In genomic region chr14:93954516-93954830, GRCh38 we compare ENCODE assay signal across 13 cellular contexts. TPM values are rescaled to one million over a fixed set of nuclear protein-coding genes. Genes with fewer than 3 reads are reported as not detected.
A peak's percentile ranks its signal among the peaks of the same experiment; 100 is the strongest.
DNase-seq lines count a peak whose midpoint lies in the region; TF ChIP-seq lines count a peak whose summit lies in the region.
"Had no signal": no experiment of that assay in that cellular context is flagged by ENCODE, and none has a peak within 500 bp of the region (broad histone marks: within the 10 kb centered on the region; RNA-seq: fewer than 3 reads in every experiment).

No MANE protein-coding gene starts in this region.

- H4K20me1 ChIP-seq in DOHH2 (ENCODE audit: control insufficient read depth, insufficient read depth, low read depth, low read length) (no peaks in the 10 kb centered on the region), hepatocyte (ENCODE audit: insufficient read depth, poor library complexity, severe bottlenecking) (no peaks in the 10 kb centered on the region)

- H3K4me2 ChIP-seq in DOHH2 (ENCODE audit: low read length), result peak overlapping the region; percentile 97
- H3K4me2 ChIP-seq in hepatocyte, result no peak overlapping the region

- H3K4me3 ChIP-seq in DOHH2 (ENCODE audit: low read length) (peak overlapping the region; percentile 77), muscle layer of colon (ENCODE audit: low read depth in 1 of 2, low read length in 2 of 2) (no peak overlapping the region), hepatocyte (no peak overlapping the region), endodermal cell (ENCODE audit: low read length) (no peak overlapping the region)

- H3K27ac Mint-ChIP-seq in CD14-positive monocyte (peak overlapping the region; percentile 96 to 99 (median 98)), endodermal cell (no peak overlapping the region)
- peak overlapping the region; percentile 100 for H3K27ac Mint-ChIP-seq in activated T-helper 2 cell treated with anti-CD3 and anti-CD28 coated beads, Interferon-gamma antibody, Interleukin-2, Interleukin-4, amounts not matched to agents 10 μg/mL and 5 μg/mL and 100 μg/mL, durations not matched to agents 14 hours and 24 hours and 36 hours
- H3K27ac Mint-ChIP-seq: nephron had no signal

- H3K4me1 Mint-ChIP-seq in CD14-positive monocyte, result peaks cover 72% of the 10 kb centered on the region
- H3K4me1 Mint-ChIP-seq in activated T-helper 2 cell treated with anti-CD3 and anti-CD28 coated beads, Interferon-gamma antibody, Interleukin-2, Interleukin-4, amounts not matched to agents 10 μg/mL and 5 μg/mL and 100 μg/mL, durations not matched to agents 14 hours and 24 hours and 36 hours (ENCODE audit: low read depth), result peaks cover 81% of the 10 kb centered on the region
- peaks cover 19% of the 10 kb centered on the region for H3K4me1 Mint-ChIP-seq in endodermal cell

- H3K27ac ChIP-seq in DOHH2 (ENCODE audit: low read depth, low read length), result peak overlapping the region; percentile 98; the same call in 1 of the 2 replicates
- H3K27ac ChIP-seq in muscle layer of colon (ENCODE audit: low read depth, low read length), result peak overlapping the region; percentile 67
- H3K27ac ChIP-seq in hepatocyte, result no peak overlapping the region
- no peak overlapping the region for H3K27ac ChIP-seq in endodermal cell (ENCODE audit: low read depth, low read length)
- H3K27ac ChIP-seq: VCaP had no signal

- H3K4me1 ChIP-seq in DOHH2 (ENCODE audit: control insufficient read depth, low read length) (peaks cover 68% of the 10 kb centered on the region), muscle layer of colon (ENCODE audit: insufficient read depth, low read length) (peaks cover 65% of the 10 kb centered on the region), hepatocyte (ENCODE audit: insufficient read depth) (peaks cover 9% of the 10 kb centered on the region), endodermal cell (ENCODE audit: control insufficient read depth, insufficient read depth, low read length) (no peaks in the 10 kb centered on the region)

- H3K9me3 Mint-ChIP-seq in CD14-positive monocyte, result peaks cover 0 to 3% (median 0%) of the 10 kb centered on the region in 7 donors
- H3K9me3 Mint-ChIP-seq in activated T-helper 2 cell treated with anti-CD3 and anti-CD28 coated beads, Interferon-gamma antibody, Interleukin-2, Interleukin-4, amounts not matched to agents 10 μg/mL and 5 μg/mL and 100 μg/mL, durations not matched to agents 14 hours and 24 hours and 36 hours, result no peaks in the 10 kb centered on the region
- no peaks in the 10 kb centered on the region for H3K9me3 Mint-ChIP-seq in endodermal cell
- H3K9me3 Mint-ChIP-seq: nephron had no signal

- 0 out of 2 replicates have a peak, but pooled peaks cover 5% of the 10 kb centered on the region for H3F3A ChIP-seq in DOHH2 (ENCODE audit: control insufficient read depth, insufficient read depth)

- TF ChIP-seq CTCF in CD14-positive monocyte (IDR thresholded peaks at IDR 0.05) (no peak), DOHH2 (IDR thresholded peaks at IDR 0.05; ENCODE audit: low read depth, low read length, poor library complexity, severe bottlenecking) (no peak), hepatocyte (IDR thresholded peaks at IDR 0.05; ENCODE audit: poor library complexity) (no peak), endodermal cell (conservative IDR thresholded peaks at IDR 0.05) (no peak)

- peaks cover 9 to 19% of the 10 kb centered on the region in 2 donors for H3K36me3 Mint-ChIP-seq in CD14-positive monocyte
- peaks cover 79% of the 10 kb centered on the region for H3K36me3 Mint-ChIP-seq in activated T-helper 2 cell treated with anti-CD3 and anti-CD28 coated beads, Interferon-gamma antibody, Interleukin-2, Interleukin-4, amounts not matched to agents 10 μg/mL and 5 μg/mL and 100 μg/mL, durations not matched to agents 14 hours and 24 hours and 36 hours (ENCODE audit: low read depth)
- H3K36me3 Mint-ChIP-seq in endodermal cell (ENCODE audit: low read depth), result no peaks in the 10 kb centered on the region

- no peak overlapping the region for H2AFZ ChIP-seq in hepatocyte

- H3K4me3 Mint-ChIP-seq in CD14-positive monocyte (peak overlapping the region; percentile 61 to 83), endodermal cell (no peak overlapping the region)
- peak overlapping the region; percentile 83 for H3K4me3 Mint-ChIP-seq in activated T-helper 2 cell treated with anti-CD3 and anti-CD28 coated beads, Interferon-gamma antibody, Interleukin-2, Interleukin-4, amounts not matched to agents 10 μg/mL and 5 μg/mL and 100 μg/mL, durations not matched to agents 14 hours and 24 hours and 36 hours (ENCODE audit: low read depth)

- intact Hi-C loops in CD14-positive monocyte (cut with micrococcal nuclease), result loop anchor here in 1 of 2 donors (2.0 kb wide), 1 partner anchor 16 kb away; no protein-coding TSS in a partner anchor
- intact Hi-C loops in activated T-helper 2 cell treated with anti-CD3 and anti-CD28 coated beads, Interferon-gamma antibody, Interleukin-2, Interleukin-4, amounts not matched to agents 10 μg/mL and 5 μg/mL and 100 μg/mL, durations not matched to agents 14 hours and 24 hours and 36 hours (cut with micrococcal nuclease), result no loop called here

- H3K9ac ChIP-seq in muscle layer of colon (ENCODE audit: low read length), result no peak overlapping the region
- no peak overlapping the region for H3K9ac ChIP-seq in endodermal cell (ENCODE audit: extremely low read depth, low read length, poor library complexity, severe bottlenecking)

- H3K36me3 ChIP-seq in DOHH2 (ENCODE audit: control insufficient read depth, low read length) (peaks cover 3% of the 10 kb centered on the region; the same call in 1 of the 2 replicates), muscle layer of colon (ENCODE audit: insufficient read depth, low read length) (peaks cover 78% of the 10 kb centered on the region), hepatocyte (replicated peaks; ENCODE audit: insufficient read depth, low read depth) (no peaks in the 10 kb centered on the region), endodermal cell (ENCODE audit: control insufficient read depth, insufficient read depth, low read length) (no peaks in the 10 kb centered on the region)

- H3K27me3 ChIP-seq in DOHH2 (ENCODE audit: control insufficient read depth, low read length) (no peaks in the 10 kb centered on the region), muscle layer of colon (ENCODE audit: control insufficient read depth in 1 of 2, insufficient read depth in 2 of 2, low read length in 2 of 2) (no peaks in the 10 kb centered on the region), hepatocyte (no peaks in the 10 kb centered on the region), endodermal cell (ENCODE audit: control insufficient read depth, insufficient read depth, low read length, poor library complexity, severe bottlenecking) (no peaks in the 10 kb centered on the region)

- H3K9me3 ChIP-seq in DOHH2 (ENCODE audit: control insufficient read depth, insufficient read depth, low read length) (no peaks in the 10 kb centered on the region), muscle layer of colon (ENCODE audit: low read length) (no peaks in the 10 kb centered on the region), hepatocyte (ENCODE audit: low read depth) (no peaks in the 10 kb centered on the region), endodermal cell (ENCODE audit: control insufficient read depth, low read length) (no peaks in the 10 kb centered on the region)

- 96% methylated on average over 4 of the region's 4 CpGs for WGBS in hepatocyte (ENCODE audit: low lambda C conversion rate, missing lambda C conversion rate)
- 86 to 88% methylated on average over 4 of the region's 4 CpGs for WGBS in endodermal cell (ENCODE audit: insufficient coverage in 1 of 2, insufficient read length in 1 of 2), 2 experiments

- H3K9me2 ChIP-seq in DOHH2 (replicated peaks; ENCODE audit: control insufficient read depth, low read length) (no peaks in the 10 kb centered on the region), hepatocyte (replicated peaks; ENCODE audit: insufficient read depth) (no peaks in the 10 kb centered on the region)

- H3K79me2 ChIP-seq in DOHH2 (ENCODE audit: control insufficient read depth, low read length) (0 out of 2 replicates have a peak, but pooled peaks cover 6% of the 10 kb centered on the region), hepatocyte (no peaks in the 10 kb centered on the region)

- no peak for DNase-seq in CD14-positive monocyte (ENCODE audit: low spot score)
- no peak for DNase-seq in activated T-helper 2 cell treated with anti-CD3 and anti-CD28 coated beads, Interferon-gamma antibody, Interleukin-2, Interleukin-4, amounts not matched to agents 10 μg/mL and 5 μg/mL and 100 μg/mL, durations not matched to agents 14 hours and 24 hours and 36 hours (ENCODE audit: low spot score)
- no peak for DNase-seq in hepatocyte (ENCODE audit: low spot score)
- DNase-seq in amygdala (lab: John Stamatoyannopoulos, UW), result no peak
- DNase-seq in endodermal cell, result no peak
- DNase-seq: GOT3, left colon, NCI-H2081 treated with DMSO at 0.1 percent for 48 hours had no signal

- H3K27me3 Mint-ChIP-seq in CD14-positive monocyte (ENCODE audit: low read depth in 3 of 3), result peaks cover 0 to 6% (median 4%) of the 10 kb centered on the region in 3 donors
- H3K27me3 Mint-ChIP-seq in activated T-helper 2 cell treated with anti-CD3 and anti-CD28 coated beads, Interferon-gamma antibody, Interleukin-2, Interleukin-4, amounts not matched to agents 10 μg/mL and 5 μg/mL and 100 μg/mL, durations not matched to agents 14 hours and 24 hours and 36 hours (ENCODE audit: low read depth), result no peaks in the 10 kb centered on the region
- H3K27me3 Mint-ChIP-seq in endodermal cell (ENCODE audit: insufficient read depth), result peaks cover 16% of the 10 kb centered on the region

RNA-seq across cellular contexts. Expression of gene ASB2, which starts 21.9 kb away (rescaled TPM):
- 1 to 10 TPM in 1 of 2 donors, under 1 TPM in 1; 0.25 to 1.4 TPM for polyA plus RNA-seq in CD14-positive monocyte
- 19.8 TPM in 2 replicates for total RNA-seq in activated T-helper 2 cell treated with anti-CD3 and anti-CD28 coated beads, Interferon-gamma antibody, Interleukin-2, Interleukin-4, amounts not matched to agents 10 μg/mL and 5 μg/mL and 100 μg/mL, durations not matched to agents 14 hours and 24 hours and 36 hours
- 0.53 and 1.8 TPM in 2 replicates for total RNA-seq in hepatocyte
- 0.27 and 0.32 TPM in 2 replicates for polyA plus RNA-seq in hepatocyte
- under 1 TPM in 1 of 2 donors, not detected in 1; 0.11 TPM for total RNA-seq in endodermal cell
- 0.75 TPM for polyA plus RNA-seq in endodermal cell (2013, experiment 1 of 2)
- 0.58 TPM for polyA plus RNA-seq in endodermal cell (2013, experiment 2 of 2)

RNA-seq across cellular contexts. Expression of gene FAM181A, which starts 27.3 kb away (rescaled TPM):
- polyA plus RNA-seq in CD14-positive monocyte, result not detected
- not detected in 2 replicates for total RNA-seq in activated T-helper 2 cell treated with anti-CD3 and anti-CD28 coated beads, Interferon-gamma antibody, Interleukin-2, Interleukin-4, amounts not matched to agents 10 μg/mL and 5 μg/mL and 100 μg/mL, durations not matched to agents 14 hours and 24 hours and 36 hours
- not detected in 2 replicates for total RNA-seq in hepatocyte
- 0.90 TPM in 1 of 2 replicates, not detected in the other for polyA plus RNA-seq in hepatocyte
- total RNA-seq in endodermal cell, result not detected
- 13.0 TPM for polyA plus RNA-seq in endodermal cell (2013, experiment 1 of 2)
- 11.0 TPM for polyA plus RNA-seq in endodermal cell (2013, experiment 2 of 2)
- total RNA-seq: left colon, sciatic nerve had no signal

RNA-seq across cellular contexts. Expression of gene CCDC197, which starts 42.6 kb away (rescaled TPM):
- polyA plus RNA-seq in CD14-positive monocyte, result not detected
- total RNA-seq in activated T-helper 2 cell treated with anti-CD3 and anti-CD28 coated beads, Interferon-gamma antibody, Interleukin-2, Interleukin-4, amounts not matched to agents 10 μg/mL and 5 μg/mL and 100 μg/mL, durations not matched to agents 14 hours and 24 hours and 36 hours, result 0.11 TPM in 1 of 2 replicates, not detected in the other
- not detected in 2 replicates for total RNA-seq in hepatocyte
- not detected in 2 replicates for polyA plus RNA-seq in hepatocyte
- total RNA-seq in endodermal cell, result not detected
- not detected for polyA plus RNA-seq in endodermal cell (2013, experiment 1 of 2)
- not detected for polyA plus RNA-seq in endodermal cell (2013, experiment 2 of 2)
- total RNA-seq: left colon, sciatic nerve had no signal

Comparison
In these comparisons a context has a peak if more than half of its experiments do, and no peak if none do; other contexts are left out.
1. H3K27ac ChIP-seq: peak in DOHH2 (single experiment) and muscle layer of colon (single experiment); none in hepatocyte (single experiment) and endodermal cell (single experiment).